In the genomic region with DNA sequence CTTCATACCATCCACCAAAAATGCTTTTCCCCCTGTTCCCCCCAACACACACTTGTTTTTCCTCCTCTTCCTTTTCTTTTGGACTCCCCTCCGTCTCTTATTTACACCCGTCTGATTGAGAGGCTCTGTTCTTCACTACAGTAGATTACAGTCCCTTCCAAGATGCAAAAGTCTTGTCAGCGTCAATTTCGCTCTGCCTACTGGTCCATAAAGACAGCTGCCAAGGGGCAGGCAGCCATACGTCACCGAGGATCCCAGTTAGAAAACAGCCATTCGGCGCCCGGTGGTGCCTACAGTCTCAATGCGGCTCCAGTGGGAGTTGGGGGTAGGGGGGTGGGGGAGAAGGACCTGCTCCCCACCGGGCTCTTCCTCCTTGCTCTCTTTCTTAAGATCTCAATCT, we compare ENCODE assay signal across 13 cellular contexts. TPM values are rescaled to one million over a fixed set of nuclear protein-coding genes. Genes with fewer than 3 reads are reported as not detected.
DNase-seq lines count a peak whose midpoint lies in the region; ATAC-seq and TF ChIP-seq lines count a peak whose summit lies in the region.
"Had no signal": no experiment of that assay in that cellular context is flagged by ENCODE, and none has a peak within 500 bp of the region (broad histone marks: within the 10 kb centered on the region; RNA-seq: fewer than 3 reads in every experiment).

A gene with protein sequence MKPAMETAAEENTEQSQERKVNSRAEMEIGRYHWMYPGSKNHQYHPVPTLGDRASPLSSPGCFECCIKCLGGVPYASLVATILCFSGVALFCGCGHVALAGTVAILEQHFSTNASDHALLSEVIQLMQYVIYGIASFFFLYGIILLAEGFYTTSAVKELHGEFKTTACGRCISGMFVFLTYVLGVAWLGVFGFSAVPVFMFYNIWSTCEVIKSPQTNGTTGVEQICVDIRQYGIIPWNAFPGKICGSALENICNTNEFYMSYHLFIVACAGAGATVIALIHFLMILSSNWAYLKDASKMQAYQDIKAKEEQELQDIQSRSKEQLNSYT (minus strand): TSS at position 195 of the 400 bp plus-strand sequence. CDS start 189 bp downstream, at position 6.

- H3K27me3 ChIP-seq in iPS-18a (ENCODE audit: control insufficient read depth, insufficient read depth, low read length) (no peaks in the 10 kb centered on the region), prostate gland (replicated peaks; ENCODE audit: insufficient read depth) (no peaks in the 10 kb centered on the region)
- H3K27me3 ChIP-seq: tibial artery had no signal

- no peaks in the 10 kb centered on the region for H3K9me3 ChIP-seq in iPS-18a (ENCODE audit: control insufficient read depth, low read depth, low read length)
- H3K9me3 ChIP-seq in prostate gland: no peaks in the 10 kb centered on the region
- H3K9me3 ChIP-seq: tibial artery had no signal

- no peak for ATAC-seq in HG03469 (IDR thresholded peaks at IDR 0.05; ENCODE audit: unreplicated experiment)
- ATAC-seq: activated CD8-positive, alpha-beta memory T cell treated with anti-CD3 and anti-CD28 coated beads, Interleukin-2, amount 10 ng/mL, durations not matched to agents 7 days and 5 days; effector memory CD8-positive, alpha-beta T cell had no signal

- in situ Hi-C loops in G401 (cut with HindIII; ENCODE audit: low sequenced_read_pairs) (no loop called here), astrocyte of the spinal cord (cut with HindIII; ENCODE audit: low sequenced_read_pairs) (no loop called here)

- TF ChIP-seq POLR2A in prostate gland (IDR thresholded peaks at IDR 0.05): no peak

- WGBS in prostate gland: 61% methylated on average over 11 of the region's 11 CpGs

- TF ChIP-seq CTCF in astrocyte of the spinal cord (IDR thresholded peaks at IDR 0.05; ENCODE audit: low read depth, low read length) (no peak), prostate gland (IDR thresholded peaks at IDR 0.05) (no peak)

- intact Hi-C loops in prostate gland (cut with DNase I): no loop called here

- H3K36me3 ChIP-seq in iPS-18a (ENCODE audit: control insufficient read depth, low read depth, low read length) (no peaks in the 10 kb centered on the region), prostate gland (no peaks in the 10 kb centered on the region)
- H3K36me3 ChIP-seq: tibial artery had no signal

- H3K4me1 ChIP-seq in iPS-18a (ENCODE audit: control insufficient read depth, low read depth, low read length): peaks cover 54% of the 10 kb centered on the region
- H3K4me1 ChIP-seq in prostate gland (replicated peaks): no peaks in the 10 kb centered on the region
- H3K4me1 ChIP-seq: tibial artery had no signal

- H3K9ac ChIP-seq in iPS-18a (ENCODE audit: low read length): peak within 1 kb of the TSS; percentile 29

- DNase-seq in G401 (ENCODE audit: low spot score) (peak; percentile 80), astrocyte of the spinal cord (ENCODE audit: low read depth, low spot score) (no peak), prostate gland (ENCODE audit: low spot score) (no peak), SKM-1 (lab: John Stamatoyannopoulos, UW; ENCODE audit: unreplicated experiment) (no peak), NCI-H128 (lab: John Stamatoyannopoulos, UW; ENCODE audit: unreplicated experiment) (no peak), NCI-H2081 (lab: John Stamatoyannopoulos, UW) (no peak)
- DNase-seq: ACHN; activated CD8-positive, alpha-beta memory T cell treated with anti-CD3 and anti-CD28 coated beads, Interleukin-2, amount 10 ng/mL, durations not matched to agents 7 days and 5 days; activated naive CD8-positive, alpha-beta T cell treated with anti-CD3 and anti-CD28 coated beads for 36 hours; effector memory CD8-positive, alpha-beta T cell; tibial artery had no signal

- H3K27ac ChIP-seq in iPS-18a (ENCODE audit: low read length) (peak within 1 kb of the TSS; percentile 33), prostate gland (no peak within 1 kb of the TSS)
- H3K27ac ChIP-seq: tibial artery had no signal

- H3K4me3 ChIP-seq in astrocyte of the spinal cord (ENCODE audit: low read depth, low read length) (peak within 1 kb of the TSS; percentile 2), iPS-18a (ENCODE audit: low read length) (peak within 1 kb of the TSS; percentile 53), prostate gland (no peak within 1 kb of the TSS)
- H3K4me3 ChIP-seq: tibial artery had no signal

RNA-seq across cellular contexts. Expression of the gene that starts here (rescaled TPM):
- total RNA-seq in G401 (2014; rRNA removed; shearing (Covaris generic)): 145 and 154 TPM in 2 replicates
- 10 to 100 TPM; 10.1 to 12.3 TPM for total RNA-seq in prostate gland
- total RNA-seq: activated CD8-positive, alpha-beta memory T cell treated with anti-CD3 and anti-CD28 coated beads, Interleukin-2, amount 10 ng/mL, durations not matched to agents 7 days and 5 days; activated naive CD8-positive, alpha-beta T cell treated with anti-CD3 and anti-CD28 coated beads for 36 hours had no signal

Comparison
In these comparisons a context has a peak if more than half of its experiments do, and no peak if none do; other contexts are left out.
1. RNA of the gene that starts here (total RNA-seq): 145 to 154 TPM in G401; 10.1 to 12.3 TPM in prostate gland; every median in the first group is over 10 times any median in the second.
2. H3K4me3 ChIP-seq: peak in astrocyte of the spinal cord (single experiment) and iPS-18a (single experiment); none in prostate gland (0 of 2).